Comparison of ENCODE assay signal across 8 cellular contexts in the genomic region with DNA sequence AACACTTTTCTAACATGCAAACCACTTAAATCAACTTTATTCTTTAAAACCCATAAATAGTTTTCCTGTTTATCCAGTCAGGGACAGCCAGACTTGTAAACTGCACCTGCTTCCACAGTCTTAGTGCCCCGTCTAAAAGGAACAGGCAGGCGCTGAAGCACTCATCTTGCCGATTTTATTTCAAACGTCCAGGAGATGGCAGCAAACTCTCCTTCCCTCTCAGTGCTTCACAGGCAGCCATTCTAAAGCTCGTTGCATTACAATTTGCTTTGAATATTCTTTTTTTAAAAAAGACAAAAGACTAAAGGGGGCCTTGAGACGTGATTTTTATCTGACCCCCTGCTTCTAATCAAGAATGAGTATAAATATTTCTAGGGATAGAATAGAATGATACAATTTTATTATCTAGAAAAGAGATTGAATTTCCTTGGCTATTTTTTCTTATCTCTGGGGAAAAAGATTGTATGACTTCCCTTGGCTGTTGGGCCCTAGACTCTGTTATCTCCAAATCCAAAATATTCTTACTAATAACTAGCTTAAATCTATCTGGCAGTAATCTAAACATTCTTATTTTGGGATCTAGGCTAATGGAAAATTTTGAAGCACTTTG.
DNase-seq lines count a peak whose midpoint lies in the region; ATAC-seq and TF ChIP-seq lines count a peak whose summit lies in the region.

No MANE protein-coding gene starts in this region.

- no peak overlapping the region for H3K4ac ChIP-seq in trophoblast cell (ENCODE audit: low read depth, low read length)

- no peak for TF ChIP-seq EP300 in gastroesophageal sphincter (IDR thresholded peaks at IDR 0.05)

- H4K12ac ChIP-seq in trophoblast cell (ENCODE audit: low read depth, low read length) = no peak overlapping the region

- H3K4me1 ChIP-seq in OCI-LY3 (ENCODE audit: low read length) (peaks cover 66% of the 10 kb centered on the region), gastroesophageal sphincter (peaks cover 15 to 98% (median 44%) of the 10 kb centered on the region in 3 donors), trophoblast cell (ENCODE audit: control insufficient read depth in 1 of 2, insufficient read depth in 2 of 2, low read length in 2 of 2) (peaks cover 2% of the 10 kb centered on the region in 2 experiments)

- no peak overlapping the region for H3K18ac ChIP-seq in trophoblast cell (ENCODE audit: low read length)

- H3K27me3 ChIP-seq in OCI-LY3 (ENCODE audit: low read depth, low read length) (no peaks in the 10 kb centered on the region), gastroesophageal sphincter (no peaks in the 10 kb centered on the region), trophoblast cell (ENCODE audit: insufficient read depth, low read length) (no peaks in the 10 kb centered on the region)

- no peak overlapping the region for H4K8ac ChIP-seq in trophoblast cell (ENCODE audit: low read depth, low read length)

- TF ChIP-seq CTCF in OCI-LY3 (IDR thresholded peaks at IDR 0.05; ENCODE audit: low read depth, low read length) (peak; percentile 69), gastroesophageal sphincter (IDR thresholded peaks at IDR 0.05) (peak; percentile 41 to 75 (median 73))

- no peak overlapping the region for H2BK12ac ChIP-seq in trophoblast cell (ENCODE audit: low read length)

- no peak for TF ChIP-seq POLR2A in gastroesophageal sphincter (IDR thresholded peaks at IDR 0.05)

- H3K23ac ChIP-seq in trophoblast cell (ENCODE audit: low read length) = no peak overlapping the region

- no peaks in the 10 kb centered on the region for H3K36me3 ChIP-seq in OCI-LY3 (replicated peaks; ENCODE audit: low read depth, low read length)
- no peaks in the 10 kb centered on the region for H3K36me3 ChIP-seq in gastroesophageal sphincter
- no peaks in the 10 kb centered on the region for H3K36me3 ChIP-seq in trophoblast cell (ENCODE audit: control insufficient read depth in 1 of 2, insufficient read depth in 2 of 2, low read length in 2 of 2)

- no peak overlapping the region for H2BK5ac ChIP-seq in trophoblast cell (ENCODE audit: low read depth, low read length, poor library complexity)

- no peak overlapping the region for H2AK5ac ChIP-seq in trophoblast cell (ENCODE audit: low read length)

- 2 to 4% methylated on average over 6 of the region's 6 CpGs for WGBS in gastroesophageal sphincter (ENCODE audit: low coverage in 1 of 2), 2 donors
- WGBS in trophoblast cell (ENCODE audit: extremely low coverage, insufficient coverage, insufficient read length) = no CpG with 5 or more reads among the region's 6 CpGs

- no peak overlapping the region for H4K91ac ChIP-seq in trophoblast cell (ENCODE audit: low read depth, low read length)

- peak overlapping the region; percentile 79 for H2AFZ ChIP-seq in OCI-LY3 (ENCODE audit: low read depth, low read length)
- no peak overlapping the region for H2AFZ ChIP-seq in trophoblast cell (ENCODE audit: insufficient read depth, low read length, poor library complexity)

- H3K9ac ChIP-seq in OCI-LY3 (ENCODE audit: low read length) (0 out of 2 replicates have a peak overlapping the region, but pooled peaks have one; percentile 40), trophoblast cell (ENCODE audit: low read length) (no peak overlapping the region)

- ATAC-seq in GM21576 (IDR thresholded peaks at IDR 0.05; ENCODE audit: unreplicated experiment) (peak; percentile 77), gastroesophageal sphincter (peak; percentile 43)

- H3K4me3 ChIP-seq in OCI-LY3 (ENCODE audit: low read length) (0 out of 2 replicates have a peak overlapping the region, but pooled peaks have one; percentile 8), gastroesophageal sphincter (no peak overlapping the region), trophoblast cell (ENCODE audit: low read depth, low read length) (no peak overlapping the region)

- no peaks in the 10 kb centered on the region for H3K79me1 ChIP-seq in trophoblast cell (ENCODE audit: low read length)

- no peaks in the 10 kb centered on the region for H4K20me1 ChIP-seq in OCI-LY3 (ENCODE audit: insufficient read depth, low read length)

- H3K4me2 ChIP-seq in OCI-LY3 (ENCODE audit: low read length) = peak overlapping the region; percentile 74
- no peak overlapping the region for H3K4me2 ChIP-seq in trophoblast cell (ENCODE audit: low read length)

- H3K79me2 ChIP-seq in OCI-LY3 (ENCODE audit: low read length) (no peaks in the 10 kb centered on the region), trophoblast cell (ENCODE audit: control insufficient read depth, insufficient read depth, low read length, poor library complexity) (no peaks in the 10 kb centered on the region)

- H3K27ac ChIP-seq in OCI-LY3 (ENCODE audit: low read length) (0 out of 2 replicates have a peak overlapping the region, but pooled peaks have one; percentile 80), gastroesophageal sphincter (peak overlapping the region; percentile 52 to 100 (median 94)), trophoblast cell (ENCODE audit: low read depth, low read length) (no peak overlapping the region)

- DNase-seq in ELF-1 (ENCODE audit: low read depth, low spot score) (peak; percentile 77), HuH-7 (ENCODE audit: low spot score) (peak; percentile 34), activated T-helper 1 cell treated with Interleukin-2 at 50 U/mL for 16 hours (ENCODE audit: low read depth) (peak; percentile 9), trophoblast cell (peak; percentile 55 to 85), GOT3 (lab: John Stamatoyannopoulos, UW) (no peak)

- no peak overlapping the region for H2BK120ac ChIP-seq in trophoblast cell (ENCODE audit: insufficient read depth, low read length, poor library complexity)

- no peak overlapping the region for H3K14ac ChIP-seq in trophoblast cell (ENCODE audit: low read length)

- H3K9me3 ChIP-seq in OCI-LY3 (ENCODE audit: insufficient read depth, low read length) (no peaks in the 10 kb centered on the region), gastroesophageal sphincter (no peaks in the 10 kb centered on the region), trophoblast cell (ENCODE audit: insufficient read depth, low read depth, low read length) (no peaks in the 10 kb centered on the region)
